In the genomic region with DNA sequence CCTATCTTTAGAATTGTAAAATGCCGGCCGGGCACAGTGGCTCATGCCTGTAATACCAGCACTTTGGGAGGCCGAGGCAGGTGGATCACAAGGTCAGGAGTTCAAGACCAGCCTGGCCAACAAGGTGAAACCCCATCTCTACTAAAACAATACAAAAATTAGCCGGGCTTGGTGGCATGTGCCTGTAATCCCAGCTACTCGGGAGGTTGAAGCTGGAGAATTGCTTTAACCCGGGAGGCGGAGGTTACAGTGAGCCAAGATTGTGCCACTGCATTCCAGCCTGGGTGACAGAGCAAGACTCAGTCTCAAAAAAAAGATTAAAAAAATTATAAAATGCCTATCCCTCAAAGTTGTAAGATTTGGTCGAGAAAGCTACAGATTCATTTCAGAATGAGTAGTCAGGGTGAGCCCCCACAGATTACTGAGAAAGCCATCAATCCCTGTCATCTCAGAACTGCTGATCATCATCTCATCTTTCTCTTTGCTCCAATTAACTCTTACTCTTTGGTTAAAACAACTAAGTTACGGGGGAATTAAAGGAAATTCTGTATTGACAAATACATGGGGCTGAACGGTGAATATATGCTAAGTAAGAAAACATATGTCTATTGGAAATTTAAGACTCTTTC, we compare ENCODE assay signal across 1 cellular context.
A peak's percentile ranks its signal among the peaks of the same experiment; 100 is the strongest.
TF ChIP-seq lines count a peak whose summit lies in the region.

No MANE protein-coding gene starts in this region.

TF ChIP-seq in K562, 482 proteins besides CTCF, POLR2A, EP300 and RAD21:
- TF ChIP-seq, protein P1, sequence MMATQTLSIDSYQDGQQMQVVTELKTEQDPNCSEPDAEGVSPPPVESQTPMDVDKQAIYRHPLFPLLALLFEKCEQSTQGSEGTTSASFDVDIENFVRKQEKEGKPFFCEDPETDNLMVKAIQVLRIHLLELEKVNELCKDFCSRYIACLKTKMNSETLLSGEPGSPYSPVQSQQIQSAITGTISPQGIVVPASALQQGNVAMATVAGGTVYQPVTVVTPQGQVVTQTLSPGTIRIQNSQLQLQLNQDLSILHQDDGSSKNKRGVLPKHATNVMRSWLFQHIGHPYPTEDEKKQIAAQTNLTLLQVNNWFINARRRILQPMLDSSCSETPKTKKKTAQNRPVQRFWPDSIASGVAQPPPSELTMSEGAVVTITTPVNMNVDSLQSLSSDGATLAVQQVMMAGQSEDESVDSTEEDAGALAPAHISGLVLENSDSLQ (IDR thresholded peaks at IDR 0.05), result 0 out of 2 replicates have a peak, but pooled peaks have one; percentile 16
- TF ChIP-seq MEIS2 (IDR thresholded peaks at IDR 0.05; ENCODE audit: partially characterized antibody), result peak; percentile 20
